8 cellular contexts compared by ENCODE assay signal in genomic region chr4:44679060-44679459, GRCh38. TPM values are rescaled to one million over a fixed set of nuclear protein-coding genes. Genes with fewer than 3 reads are reported as not detected.
DNase-seq lines count a peak whose midpoint lies in the region; ATAC-seq and TF ChIP-seq lines count a peak whose summit lies in the region.

No MANE protein-coding gene starts in this region.

- no peak for ATAC-seq in T-cell (replicated peaks in 1 of 4)
- ATAC-seq in HG02571 (IDR thresholded peaks at IDR 0.05; ENCODE audit: unreplicated experiment), result no peak
- ATAC-seq in HG03196 (IDR thresholded peaks at IDR 0.05; ENCODE audit: unreplicated experiment), result no peak

- CTCF ChIA-PET in BJ (lab: Yijun Ruan, JAX), result interaction anchor here (3.0 kb wide), 1 partner anchor 47 kb away, joined by 9 read pairs; the partner anchor contains the start of gene GNPDA2
- CTCF ChIA-PET in T-cell (lab: Charles Lee), result interaction anchor here (0.5 to 2.2 kb wide), 6 partner anchors 11 to 81 kb away, joined by 3 to 11 read pairs (median 3); partner anchors contain the start of gene GNPDA2 (in 1 of the 2)

- peak overlapping the region; percentile 93 to 97 (median 96) for H3K4me3 Mint-ChIP-seq in T-cell
- H3K4me3 Mint-ChIP-seq in glutamatergic neuron (ENCODE audit: unreplicated experiment), result peak overlapping the region; percentile 97

- H3K4me1 ChIP-seq in stomach, result peaks cover 11 to 46% (median 25%) of the 10 kb centered on the region in 4 donors

- no peaks in the 10 kb centered on the region for H3K9me3 ChIP-seq in stomach

- H3K27ac Mint-ChIP-seq in T-cell (peak overlapping the region; percentile 93 to 99), glutamatergic neuron (ENCODE audit: unreplicated experiment) (peak overlapping the region; percentile 94)

- H3K4me3 ChIP-seq in BJ (ENCODE audit: low read depth, low read length), result peak overlapping the region; percentile 95
- peak overlapping the region; percentile 74 to 93 (median 80) for H3K4me3 ChIP-seq in stomach

- no peak for DNase-seq in BJ (ENCODE audit: low read depth)
- peak; percentile 13 for DNase-seq in GM20000 (ENCODE audit: low spot score)
- DNase-seq in T-cell, result no peak
- DNase-seq in glutamatergic neuron, result no peak
- no peak for DNase-seq in stomach
- no peak for DNase-seq in NCI-H1105 treated with DMSO at 0.1 percent for 48 hours (lab: John Stamatoyannopoulos, UW)

- H3K4me1 Mint-ChIP-seq in T-cell (peaks cover 29 to 44% (median 33%) of the 10 kb centered on the region in 3 donors), glutamatergic neuron (ENCODE audit: low read depth, unreplicated experiment) (peaks cover 10% of the 10 kb centered on the region)

- POLR2A ChIA-PET in BJ (lab: Charles Lee) (no interaction called here), T-cell (lab: Charles Lee) (interaction anchor here in 1 of 2 donors (0.5 to 2.2 kb wide), 8 partner anchors 8 to 48 kb away, joined by 3 to 9 read pairs (median 4); partner anchors contain the start of gene GNPDA2)

- intact Hi-C loops in stomach (cut with DNase I; ENCODE audit: low total_unique reads), result no loop called here

- TF ChIP-seq POLR2A in stomach (IDR thresholded peaks at IDR 0.05), result no peak

- H3K27ac ChIP-seq in stomach, result peak overlapping the region in 4 of 5 donors; percentile 87 to 94 (median 92)

- H3K36me3 ChIP-seq in BJ (ENCODE audit: control insufficient read depth, insufficient read depth, low read length) (peaks cover 2% of the 10 kb centered on the region; the same call in 1 of the 2 replicates), stomach (peaks cover 2 to 25% (median 24%) of the 10 kb centered on the region in 4 donors)

- H3K36me3 Mint-ChIP-seq in T-cell (peaks cover 8% of the 10 kb centered on the region), glutamatergic neuron (ENCODE audit: unreplicated experiment) (no peaks in the 10 kb centered on the region)

- TF ChIP-seq EP300 in stomach (IDR thresholded peaks at IDR 0.05), result no peak

- H3K9me3 Mint-ChIP-seq in T-cell (no peaks in the 10 kb centered on the region), glutamatergic neuron (ENCODE audit: unreplicated experiment) (peaks cover 5% of the 10 kb centered on the region)

- no peaks in the 10 kb centered on the region for H3K27me3 ChIP-seq in BJ (ENCODE audit: control insufficient read depth, insufficient read depth, low read length)
- no peaks in the 10 kb centered on the region for H3K27me3 ChIP-seq in stomach

- WGBS in stomach, 5 donors, result 0 to 2% (median 1%) methylated on average over 3 of the region's 3 CpGs

- H3K27me3 Mint-ChIP-seq in T-cell, result no peaks in the 10 kb centered on the region
- H3K27me3 Mint-ChIP-seq in glutamatergic neuron (ENCODE audit: unreplicated experiment), result no peaks in the 10 kb centered on the region

- no peak for TF ChIP-seq CTCF in BJ (IDR thresholded peaks at IDR 0.05; ENCODE audit: insufficient read depth, low read depth, low read length)
- no peak for TF ChIP-seq CTCF in GM20000 (IDR thresholded peaks at IDR 0.05; ENCODE audit: extremely low read depth, missing control alignments)
- no peak for TF ChIP-seq CTCF in glutamatergic neuron (IDR thresholded peaks at IDR 0.05; ENCODE audit: partially characterized antibody, unreplicated experiment)
- TF ChIP-seq CTCF in stomach (IDR thresholded peaks at IDR 0.05), result no peak

RNA-seq across cellular contexts. Expression of gene GUF1, which starts 0.8 kb away (rescaled TPM):
- polyA plus RNA-seq in BJ (2011; rRNA removed) (6.5 and 13.1 TPM in 2 replicates), stomach (1 to 10 TPM; 7.9 to 9.3 (median 8.8) TPM)
- 7.2 and 7.7 TPM in 2 replicates for polyA minus RNA-seq in BJ (2011; rRNA and poly(A)+ RNA removed)
- total RNA-seq in T-cell (10 to 100 TPM; 16.2 to 23.8 (median 21.2) TPM), glutamatergic neuron (ENCODE audit: unreplicated experiment) (26.3 TPM), stomach (10 to 100 TPM in 4 of 5 donors, 1 to 10 TPM in 1; 2.3 to 32.1 (median 15.2) TPM)

RNA-seq across cellular contexts. Expression of gene YIPF7, which starts 27.6 kb away (rescaled TPM):
- polyA plus RNA-seq in BJ (2011; rRNA removed) (not detected in 2 replicates), stomach (not detected)
- polyA minus RNA-seq in BJ (2011; rRNA and poly(A)+ RNA removed), result not detected in 2 replicates
- total RNA-seq in T-cell (under 1 TPM in 1 of 5 donors, not detected in 4; 0.50 TPM), glutamatergic neuron (ENCODE audit: unreplicated experiment) (not detected), stomach (not detected)

RNA-seq across cellular contexts. Expression of gene GNPDA2, which starts 47.3 kb away (rescaled TPM):
- polyA plus RNA-seq in BJ (2011; rRNA removed) (9.2 and 18.3 TPM in 2 replicates), stomach (10 to 100 TPM in 2 of 3 donors, 1 to 10 TPM in 1; 6.9 to 13.0 (median 10.5) TPM)
- polyA minus RNA-seq in BJ (2011; rRNA and poly(A)+ RNA removed), result 6.4 and 6.7 TPM in 2 replicates
- total RNA-seq in T-cell (10 to 100 TPM in 3 of 5 donors, 1 to 10 TPM in 2; 8.3 to 13.1 (median 10.9) TPM), glutamatergic neuron (ENCODE audit: unreplicated experiment) (10.1 TPM), stomach (10 to 100 TPM in 3 of 5 donors, 1 to 10 TPM in 1, under 1 TPM in 1; 0.58 to 32.1 (median 13.4) TPM)
